10 cellular contexts compared by ENCODE assay signal in the genomic region with DNA sequence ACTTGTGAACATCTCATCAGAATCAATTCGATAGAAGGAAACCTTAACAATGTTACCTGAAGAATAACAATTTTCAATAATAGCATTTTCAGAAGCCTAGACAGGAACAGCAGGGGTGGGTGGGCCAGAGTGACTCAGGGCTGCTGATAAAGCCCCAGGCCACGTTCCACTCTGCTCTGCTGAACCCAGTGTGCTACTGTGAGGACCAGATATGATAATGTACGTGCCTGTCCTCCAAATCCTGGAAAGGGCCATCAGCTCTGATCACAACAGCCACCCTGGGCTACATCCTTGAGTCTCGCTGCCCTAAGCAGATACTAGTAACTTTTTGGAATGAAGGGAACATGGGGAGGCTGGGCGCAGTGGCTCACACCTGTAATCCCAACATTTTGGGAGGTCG.
DNase-seq lines count a peak whose midpoint lies in the region; ATAC-seq and TF ChIP-seq lines count a peak whose summit lies in the region.
"Had no signal": no experiment of that assay in that cellular context is flagged by ENCODE, and none has a peak within 500 bp of the region (broad histone marks: within the 10 kb centered on the region; RNA-seq: fewer than 3 reads in every experiment).

No MANE protein-coding gene starts in this region.

- H3K27ac Mint-ChIP-seq in activated CD4-positive, alpha-beta memory T cell treated with anti-CD3 and anti-CD28 coated beads, Interleukin-2, amount 10 ng/mL, durations not matched to agents 7 days and 5 days: peak overlapping the region; percentile 80

- POLR2A ChIA-PET in activated CD4-positive, alpha-beta memory T cell treated with anti-CD3 and anti-CD28 coated beads, Interleukin-2, amount 10 ng/mL, durations not matched to agents 7 days and 5 days (lab: Charles Lee): interaction anchor here (0.9 to 3.1 kb wide), 5 partner anchors 9 to 99 kb away, joined by 3 to 22 read pairs (median 5); no protein-coding TSS in a partner anchor

- WGBS in spleen, 5 donors: 90 to 94% (median 92%) methylated on average over 6 of the region's 6 CpGs

- H3K4me3 ChIP-seq in HUES48 (ENCODE audit: low read depth, low read length) (no peak overlapping the region), spleen (no peak overlapping the region)
- H3K4me3 ChIP-seq: lung had no signal

- no peak for TF ChIP-seq POLR2A in spleen (IDR thresholded peaks at IDR 0.05)

- intact Hi-C loops in spleen (cut with DNase I; ENCODE audit: low total_unique reads): no loop called here

- CTCF ChIA-PET in activated CD4-positive, alpha-beta memory T cell treated with anti-CD3 and anti-CD28 coated beads, Interleukin-2, amount 10 ng/mL, durations not matched to agents 7 days and 5 days (lab: Charles Lee): interaction anchor here (1.4 to 2.3 kb wide), 5 partner anchors 12 to 287 kb away, joined by 4 to 7 read pairs (median 4); no protein-coding TSS in a partner anchor

- H3K9me3 ChIP-seq in HUES48 (ENCODE audit: control insufficient read depth, insufficient read depth, low read length) (no peaks in the 10 kb centered on the region), spleen (no peaks in the 10 kb centered on the region)

- H3K9ac ChIP-seq in HUES48 (ENCODE audit: low read depth, low read length): no peak overlapping the region

- H3K27ac ChIP-seq in HUES48 (ENCODE audit: low read depth, low read length) (peak overlapping the region; percentile 21), foreskin keratinocyte (peak overlapping the region; percentile 95), spleen (peak overlapping the region in 7 of 8 donors; percentile 31 to 86 (median 78))

- no peaks in the 10 kb centered on the region for H3K9me3 Mint-ChIP-seq in activated CD4-positive, alpha-beta memory T cell treated with anti-CD3 and anti-CD28 coated beads, Interleukin-2, amount 10 ng/mL, durations not matched to agents 7 days and 5 days

- H3K27me3 ChIP-seq in HUES48 (ENCODE audit: control insufficient read depth, insufficient read depth, low read length) (no peaks in the 10 kb centered on the region), foreskin keratinocyte (no peaks in the 10 kb centered on the region), spleen (replicated peaks in 1 of 7) (no peaks in the 10 kb centered on the region)

- H3K36me3 ChIP-seq in HUES48 (ENCODE audit: control insufficient read depth, insufficient read depth, low read length) (peaks cover 12% of the 10 kb centered on the region; the same call in 1 of the 2 replicates), spleen (peaks cover 3 to 89% (median 31%) of the 10 kb centered on the region in 6 donors)

- no peak for DNase-seq in activated CD4-positive, alpha-beta memory T cell treated with anti-CD3 and anti-CD28 coated beads, Interleukin-2, amount 10 ng/mL, durations not matched to agents 7 days and 5 days
- no peak for DNase-seq in foreskin keratinocyte
- no peak for DNase-seq in spleen
- no peak for DNase-seq in RPMI8226
- no peak for DNase-seq in NCI-H146 treated with DMSO at 0.1 percent for 48 hours (lab: John Stamatoyannopoulos, UW; ENCODE audit: unreplicated experiment)
- DNase-seq: DMS79 treated with DMSO at 0.1 percent for 48 hours, NCI-H1694 had no signal

- no peaks in the 10 kb centered on the region for H3K27me3 Mint-ChIP-seq in activated CD4-positive, alpha-beta memory T cell treated with anti-CD3 and anti-CD28 coated beads, Interleukin-2, amount 10 ng/mL, durations not matched to agents 7 days and 5 days

- ATAC-seq in foreskin keratinocyte (no peak), HG03135 (IDR thresholded peaks at IDR 0.05; ENCODE audit: unreplicated experiment) (no peak)

- no peak overlapping the region for H3K4me3 Mint-ChIP-seq in activated CD4-positive, alpha-beta memory T cell treated with anti-CD3 and anti-CD28 coated beads, Interleukin-2, amount 10 ng/mL, durations not matched to agents 7 days and 5 days

- TF ChIP-seq CTCF in foreskin keratinocyte (conservative IDR thresholded peaks at IDR 0.05) (no peak), spleen (IDR thresholded peaks at IDR 0.05 in 8 of 11, conservative IDR thresholded peaks at IDR 0.05 in 3 of 11) (no peak)

- peaks cover 45% of the 10 kb centered on the region for H3K4me1 Mint-ChIP-seq in activated CD4-positive, alpha-beta memory T cell treated with anti-CD3 and anti-CD28 coated beads, Interleukin-2, amount 10 ng/mL, durations not matched to agents 7 days and 5 days

- peaks cover 76% of the 10 kb centered on the region for H3K36me3 Mint-ChIP-seq in activated CD4-positive, alpha-beta memory T cell treated with anti-CD3 and anti-CD28 coated beads, Interleukin-2, amount 10 ng/mL, durations not matched to agents 7 days and 5 days (ENCODE audit: low read depth)

- H3K4me1 ChIP-seq in HUES48 (ENCODE audit: control insufficient read depth, insufficient read depth, low read length) (peaks cover 16% of the 10 kb centered on the region), foreskin keratinocyte (peaks cover 41% of the 10 kb centered on the region), spleen (peaks cover 5 to 40% (median 15%) of the 10 kb centered on the region in 6 donors)

Comparison
In these comparisons a context has a peak if more than half of its experiments do, and no peak if none do; other contexts are left out.
1. H3K27ac ChIP-seq: peak in every context shown above with its lines; median percentile 95 in foreskin keratinocyte; 78 in spleen; 21 in HUES48.